In the genomic region with DNA sequence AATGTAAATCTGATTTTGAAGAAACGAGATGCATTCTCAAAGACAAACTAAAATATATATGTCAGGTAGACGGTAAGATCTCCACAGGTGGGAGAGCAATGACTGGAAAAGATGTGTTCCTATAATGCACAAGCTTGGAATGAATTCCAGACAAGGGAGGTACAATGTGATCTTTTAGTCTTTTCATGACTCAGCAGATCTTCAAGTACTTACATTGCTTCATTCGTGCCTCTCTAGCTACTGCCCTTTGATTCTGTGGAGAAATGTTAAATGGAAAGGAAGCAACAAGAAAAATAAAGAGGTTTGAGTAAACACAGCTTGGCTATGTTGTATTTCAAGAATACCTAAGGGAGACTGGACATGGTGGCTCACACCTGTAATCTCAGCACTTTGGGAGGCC, we compare ENCODE assay signal across 30 cellular contexts.
"Had no signal": no experiment of that assay in that cellular context is flagged by ENCODE, and none has a peak within 500 bp of the region (broad histone marks: within the 10 kb centered on the region; RNA-seq: fewer than 3 reads in every experiment).

No MANE protein-coding gene starts in this region.

- DNase-seq: dermis blood vessel endothelial cell; effector memory CD4-positive, alpha-beta T cell; esophagus squamous epithelium; foreskin melanocyte; glutamatergic neuron; heart right ventricle; hippocampal formation; left cardiac atrium; left lung; mesenchymal stem cell; mucosa of descending colon; naive B cell; pancreas; stimulated activated CD4-positive, alpha-beta T cell treated with anti-CD3 and anti-CD28 coated beads, Interleukin-2, amount 100 ng/mL, for 24 hours; stimulated activated CD4-positive, alpha-beta T cell treated with anti-CD3 and anti-CD28 coated beads, Interleukin-4, amount 100 ng/mL, for 24 hours; stimulated activated naive CD8-positive, alpha-beta T cell treated with anti-CD3 and anti-CD28 coated beads, Interleukin-15, Interleukin-2, amounts not matched to agents 100 U/mL and 50 U/mL, for 24 hours; substantia nigra; upper lobe of left lung had no signal

- H3K36me3 Mint-ChIP-seq: mesothelial cell of epicardium; naive B cell; natural killer cell treated with Interleukin-12 subunit alpha and Interleukin-12 subunit beta and Interleukin-15 and Interleukin-18, amount 100 ng/mL, for 72 hours; stimulated activated effector memory CD8-positive, alpha-beta T cell treated with anti-CD3 and anti-CD28 coated beads, Interleukin-12 subunit alpha, Interleukin-12 subunit beta, amount 100 ng/mL, for 72 hours had no signal

- H3K36me3 ChIP-seq: esophagus squamous epithelium, heart right ventricle, left lung, neutrophil, pancreas, thoracic aorta, tibial nerve, upper lobe of left lung had no signal

- H3K4me1 ChIP-seq: esophagus squamous epithelium, heart right ventricle, left lung, pancreas, tibial nerve, upper lobe of left lung had no signal

- H3K27me3 ChIP-seq: esophagus squamous epithelium, heart right ventricle, left lung, pancreas, tibial nerve, upper lobe of left lung had no signal

- H3K27ac ChIP-seq: coronary artery, esophagus squamous epithelium, heart right ventricle, left lung, neutrophil, pancreas, thoracic aorta, tibial nerve, upper lobe of left lung had no signal

- FAIRE-seq: endothelial cell of umbilical vein, islet of Langerhans, pancreas, urothelium cell line had no signal

- H3K27ac Mint-ChIP-seq: mesothelial cell of epicardium; naive B cell; natural killer cell treated with Interleukin-12 subunit alpha and Interleukin-12 subunit beta and Interleukin-15 and Interleukin-18, amount 100 ng/mL, for 72 hours; stimulated activated effector memory CD8-positive, alpha-beta T cell treated with anti-CD3 and anti-CD28 coated beads, Interleukin-12 subunit alpha, Interleukin-12 subunit beta, amount 100 ng/mL, for 72 hours had no signal

- H3K9me3 Mint-ChIP-seq: natural killer cell treated with Interleukin-12 subunit alpha and Interleukin-12 subunit beta and Interleukin-15 and Interleukin-18, amount 100 ng/mL, for 72 hours; stimulated activated effector memory CD8-positive, alpha-beta T cell treated with anti-CD3 and anti-CD28 coated beads, Interleukin-12 subunit alpha, Interleukin-12 subunit beta, amount 100 ng/mL, for 72 hours had no signal

- H3K4me3 Mint-ChIP-seq: mesothelial cell of epicardium; naive B cell; natural killer cell treated with Interleukin-12 subunit alpha and Interleukin-12 subunit beta and Interleukin-15 and Interleukin-18, amount 100 ng/mL, for 72 hours; neural crest cell; stimulated activated effector memory CD8-positive, alpha-beta T cell treated with anti-CD3 and anti-CD28 coated beads, Interleukin-12 subunit alpha, Interleukin-12 subunit beta, amount 100 ng/mL, for 72 hours had no signal

- H3K4me1 Mint-ChIP-seq: mesothelial cell of epicardium; naive B cell; neural crest cell; stimulated activated effector memory CD8-positive, alpha-beta T cell treated with anti-CD3 and anti-CD28 coated beads, Interleukin-12 subunit alpha, Interleukin-12 subunit beta, amount 100 ng/mL, for 72 hours had no signal

- ATAC-seq: heart right ventricle; left cardiac atrium; left lung; mucosa of descending colon; natural killer cell treated with Interleukin-12 subunit alpha and Interleukin-12 subunit beta and Interleukin-15 and Interleukin-18, amount 100 ng/mL, for 72 hours; pancreas; sciatic nerve; stimulated activated effector memory CD8-positive, alpha-beta T cell treated with anti-CD3 and anti-CD28 coated beads, Interleukin-12 subunit alpha, Interleukin-12 subunit beta, amount 100 ng/mL, for 72 hours; stimulated activated naive CD8-positive, alpha-beta T cell treated with anti-CD3 and anti-CD28 coated beads, Interleukin-15, Interleukin-2, amounts not matched to agents 100 U/mL and 50 U/mL, for 24 hours had no signal

- H3K9me3 ChIP-seq: esophagus squamous epithelium, left lung, mucosa of descending colon, neutrophil, pancreas, thoracic aorta, tibial nerve, upper lobe of left lung had no signal

- H3K4me3 ChIP-seq: coronary artery, esophagus squamous epithelium, heart right ventricle, left lung, mucosa of descending colon, pancreas, thoracic aorta, tibial nerve, upper lobe of left lung had no signal
